Comparison of ENCODE assay signal across 17 cellular contexts in genomic region chr1:153630384-153630783, GRCh38. TPM values are rescaled to one million over a fixed set of nuclear protein-coding genes. Genes with fewer than 3 reads are reported as not detected.
A peak's percentile ranks its signal among the peaks of the same experiment; 100 is the strongest.
DNase-seq lines count a peak whose midpoint lies in the region; ATAC-seq and TF ChIP-seq lines count a peak whose summit lies in the region.
"Had no signal": no experiment of that assay in that cellular context is flagged by ENCODE, and none has a peak within 500 bp of the region (broad histone marks: within the 10 kb centered on the region; RNA-seq: fewer than 3 reads in every experiment).

No MANE protein-coding gene starts in this region.

- peak overlapping the region in 1 of 5 donors; percentile 35 for H3K9ac ChIP-seq in subcutaneous abdominal adipose tissue (ENCODE audit: low read length in 5 of 5)

- DNase-seq in RWPE1 (ENCODE audit: low spot score): no peak
- peak; percentile 85 for DNase-seq in mesenteric fat pad (ENCODE audit: low spot score)
- no peak for DNase-seq in NCI-H2107 (lab: John Stamatoyannopoulos, UW)
- DNase-seq in GM03348 (ENCODE audit: low spot score): no peak
- DNase-seq in NCI-H1930 (lab: John Stamatoyannopoulos, UW): no peak
- DNase-seq: activated B cell treated with CpG ODN at 0.5 μM for 24 hours; foreskin melanocyte; naive thymus-derived CD4-positive, alpha-beta T cell; NCI-H526; SIG-M5; stimulated activated naive CD4-positive, alpha-beta T cell treated with Interleukin-2 at 50 U/mL for 16 hours; T-helper 17 cell had no signal

- H3K27me3 Mint-ChIP-seq in dendritic cell treated with granulocyte-macrophage colony-stimulating factor and Interleukin-4, amounts not matched to agents 40 ng/mL and 50 ng/mL, for 4 days: peaks cover 23% of the 10 kb centered on the region
- H3K27me3 Mint-ChIP-seq: activated B cell treated with CpG ODN at 0.5 μM for 24 hours had no signal

- H3K4me3 ChIP-seq in subcutaneous abdominal adipose tissue (ENCODE audit: low read depth in 1 of 5, low read length in 5 of 5): no peak overlapping the region

- POLR2A ChIA-PET in RWPE1 (lab: Yijun Ruan, JAX; ENCODE audit: low non-redundant PET): interaction anchor here (0.5 to 1.5 kb wide), 4 partner anchors 10 to 24 kb away, joined by 3 to 7 read pairs (median 4); no protein-coding TSS in a partner anchor

- no peak for ATAC-seq in GM19328 (IDR thresholded peaks at IDR 0.05; ENCODE audit: unreplicated experiment)
- ATAC-seq: naive thymus-derived CD4-positive, alpha-beta T cell; T-helper 17 cell had no signal

- peaks cover 76% of the 10 kb centered on the region for H3K4me1 Mint-ChIP-seq in dendritic cell treated with granulocyte-macrophage colony-stimulating factor and Interleukin-4, amounts not matched to agents 40 ng/mL and 50 ng/mL, for 4 days (ENCODE audit: low read depth)

- no peaks in the 10 kb centered on the region for H3K27me3 ChIP-seq in subcutaneous abdominal adipose tissue (ENCODE audit: control insufficient read depth in 5 of 5, insufficient read depth in 4 of 5, low read length in 5 of 5)

- H3K4me3 Mint-ChIP-seq in dendritic cell treated with granulocyte-macrophage colony-stimulating factor and Interleukin-4, amounts not matched to agents 40 ng/mL and 50 ng/mL, for 4 days: no peak overlapping the region
- H3K4me3 Mint-ChIP-seq: activated B cell treated with CpG ODN at 0.5 μM for 24 hours; naive thymus-derived CD4-positive, alpha-beta T cell; T-helper 17 cell had no signal

- H3K36me3 ChIP-seq in subcutaneous abdominal adipose tissue (ENCODE audit: control insufficient read depth in 5 of 5, insufficient read depth in 5 of 5, low read length in 5 of 5): peaks cover 0 to 2% (median 1%) of the 10 kb centered on the region in 5 donors

- H3K9me3 ChIP-seq in subcutaneous abdominal adipose tissue (ENCODE audit: control insufficient read depth in 5 of 5, low read length in 5 of 5): no peaks in the 10 kb centered on the region

- peak overlapping the region; percentile 0 for H3K27ac Mint-ChIP-seq in dendritic cell treated with granulocyte-macrophage colony-stimulating factor and Interleukin-4, amounts not matched to agents 40 ng/mL and 50 ng/mL, for 4 days
- H3K27ac Mint-ChIP-seq: activated B cell treated with CpG ODN at 0.5 μM for 24 hours, T-helper 17 cell had no signal

- H3K36me3 Mint-ChIP-seq in dendritic cell treated with granulocyte-macrophage colony-stimulating factor and Interleukin-4, amounts not matched to agents 40 ng/mL and 50 ng/mL, for 4 days (ENCODE audit: low read depth): peaks cover 15% of the 10 kb centered on the region

- no peaks in the 10 kb centered on the region for H3K9me3 Mint-ChIP-seq in dendritic cell treated with granulocyte-macrophage colony-stimulating factor and Interleukin-4, amounts not matched to agents 40 ng/mL and 50 ng/mL, for 4 days
- H3K9me3 Mint-ChIP-seq: activated B cell treated with CpG ODN at 0.5 μM for 24 hours had no signal

- no peak for TF ChIP-seq CTCF in RWPE1 (conservative IDR thresholded peaks at IDR 0.05; ENCODE audit: low read depth)

- H3K27ac ChIP-seq in RWPE1 (peak overlapping the region; percentile 94), subcutaneous abdominal adipose tissue (ENCODE audit: low read depth, low read length) (peak overlapping the region; percentile 44)

- intact Hi-C loops in dendritic cell treated with granulocyte-macrophage colony-stimulating factor and Interleukin-4, amounts not matched to agents 40 ng/mL and 50 ng/mL, for 4 days (cut with micrococcal nuclease): no loop called here

- peaks cover 8 to 73% (median 54%) of the 10 kb centered on the region in 5 donors for H3K4me1 ChIP-seq in subcutaneous abdominal adipose tissue (ENCODE audit: control insufficient read depth in 5 of 5, insufficient read depth in 5 of 5, low read length in 5 of 5)

- CTCF ChIA-PET in RWPE1 (lab: Yijun Ruan, JAX): interaction anchor here (0.8 kb wide), 1 partner anchor 120 kb away, joined by 3 read pairs; no protein-coding TSS in a partner anchor

RNA-seq across cellular contexts. Expression of gene S100A1, which starts 2.1 kb away (rescaled TPM):
- 12.6 TPM for total RNA-seq in mesenteric fat pad
- total RNA-seq: naive thymus-derived CD4-positive, alpha-beta T cell; pulmonary artery endothelial cell; T-helper 17 cell had no signal

RNA-seq across cellular contexts. Expression of gene S100A13, which starts 3.1 kb away (rescaled TPM):
- 146 TPM for total RNA-seq in mesenteric fat pad

RNA-seq across cellular contexts. Expression of gene CHTOP, which starts 3.5 kb away (rescaled TPM):
- total RNA-seq in mesenteric fat pad: 55.5 TPM

RNA-seq across cellular contexts. Expression of gene S100A14, which starts 14.3 kb away (rescaled TPM):
- 0.35 TPM for total RNA-seq in mesenteric fat pad
- total RNA-seq: activated B cell treated with CpG ODN at 0.5 μM for 24 hours; Daoy; naive thymus-derived CD4-positive, alpha-beta T cell; T-helper 17 cell had no signal

RNA-seq across cellular contexts. Expression of gene S100A16, which starts 17.4 kb away (rescaled TPM):
- 107 TPM for total RNA-seq in mesenteric fat pad
- total RNA-seq: activated B cell treated with CpG ODN at 0.5 μM for 24 hours; naive thymus-derived CD4-positive, alpha-beta T cell; T-helper 17 cell had no signal
